Comparison of ENCODE assay signal across 13 cellular contexts in genomic region chr6:151071295-151071694, GRCh38.
A peak's percentile ranks its signal among the peaks of the same experiment; 100 is the strongest.
DNase-seq lines count a peak whose midpoint lies in the region; ATAC-seq and TF ChIP-seq lines count a peak whose summit lies in the region.
"Had no signal": no experiment of that assay in that cellular context is flagged by ENCODE, and none has a peak within 500 bp of the region (broad histone marks: within the 10 kb centered on the region; RNA-seq: fewer than 3 reads in every experiment).

No MANE protein-coding gene starts in this region.

- H3K27ac Mint-ChIP-seq in activated CD4-positive, alpha-beta T cell treated with anti-CD3 and anti-CD28 coated beads, Interleukin-2, amount 10 ng/mL, durations not matched to agents 24 days and 14 days = no peak overlapping the region

- H3K4me1 Mint-ChIP-seq in activated CD4-positive, alpha-beta T cell treated with anti-CD3 and anti-CD28 coated beads, Interleukin-2, amount 10 ng/mL, durations not matched to agents 24 days and 14 days = no peaks in the 10 kb centered on the region

- ATAC-seq in HG03108 (IDR thresholded peaks at IDR 0.05; ENCODE audit: unreplicated experiment) = no peak

- intact Hi-C loops in activated CD4-positive, alpha-beta T cell treated with anti-CD3 and anti-CD28 coated beads, Interleukin-2, amount 10 ng/mL, durations not matched to agents 24 days and 14 days (cut with micrococcal nuclease) = no loop called here
- intact Hi-C loops in colonic mucosa (cut with DNase I) = no loop called here

- no peaks in the 10 kb centered on the region for H3K27me3 ChIP-seq in cardiac muscle cell
- H3K27me3 ChIP-seq in colonic mucosa = no peaks in the 10 kb centered on the region

- DNase-seq in COLO829 (ENCODE audit: low spot score) (peak; percentile 80), cardiac muscle cell (ENCODE audit: low read depth in 1 of 2, low spot score in 1 of 2) (peak; percentile 84 to 89), pulmonary artery endothelial cell (ENCODE audit: low read depth, low spot score) (peak; percentile 55), colonic mucosa (no peak), Ammon's horn (ENCODE audit: low spot score) (no peak)
- DNase-seq in activated CD4-positive, alpha-beta T cell treated with anti-CD3 and anti-CD28 coated beads, Interleukin-2, amount 10 ng/mL, durations not matched to agents 24 days and 14 days = no peak
- DNase-seq: anterior cingulate cortex; COR-L47; NCI-H526; stimulated activated CD4-positive, alpha-beta T cell treated with anti-CD3 and anti-CD28 coated beads, Interleukin-4, amount 100 ng/mL, for 24 hours had no signal

- no peak for TF ChIP-seq CTCF in WI38 (IDR thresholded peaks at IDR 0.05; ENCODE audit: low read depth, low read length)
- TF ChIP-seq CTCF in cardiac muscle cell (IDR thresholded peaks at IDR 0.05; ENCODE audit: low read depth, low read length) = no peak
- TF ChIP-seq CTCF in colonic mucosa (IDR thresholded peaks at IDR 0.05) = no peak

- no peaks in the 10 kb centered on the region for H3K36me3 ChIP-seq in cardiac muscle cell
- H3K36me3 ChIP-seq in colonic mucosa = no peaks in the 10 kb centered on the region

- H3K27ac ChIP-seq in cardiac muscle cell (peak overlapping the region; percentile 86), colonic mucosa (no peak overlapping the region)
- H3K27ac ChIP-seq: VCaP had no signal

- no peak overlapping the region for H3K4me3 Mint-ChIP-seq in activated CD4-positive, alpha-beta T cell treated with anti-CD3 and anti-CD28 coated beads, Interleukin-2, amount 10 ng/mL, durations not matched to agents 24 days and 14 days

- no peak overlapping the region for H3K9ac ChIP-seq in colonic mucosa (ENCODE audit: low read depth in 2 of 2, low read length in 2 of 2)

- H3K9me3 ChIP-seq in cardiac muscle cell (ENCODE audit: low read depth) (no peaks in the 10 kb centered on the region), colonic mucosa (no peaks in the 10 kb centered on the region)

- no peaks in the 10 kb centered on the region for H3K27me3 Mint-ChIP-seq in activated CD4-positive, alpha-beta T cell treated with anti-CD3 and anti-CD28 coated beads, Interleukin-2, amount 10 ng/mL, durations not matched to agents 24 days and 14 days

- peaks cover 29% of the 10 kb centered on the region for H3K36me3 Mint-ChIP-seq in activated CD4-positive, alpha-beta T cell treated with anti-CD3 and anti-CD28 coated beads, Interleukin-2, amount 10 ng/mL, durations not matched to agents 24 days and 14 days (ENCODE audit: low read depth)

- H3K4me1 ChIP-seq in cardiac muscle cell (ENCODE audit: low read depth) (peaks cover 22% of the 10 kb centered on the region), colonic mucosa (no peaks in the 10 kb centered on the region)

- H3K4me3 ChIP-seq in WI38 (ENCODE audit: low read depth, low read length) = peak overlapping the region; percentile 31
- H3K4me3 ChIP-seq in cardiac muscle cell = no peak overlapping the region
- H3K4me3 ChIP-seq in colonic mucosa = no peak overlapping the region

- H3K9me3 Mint-ChIP-seq in activated CD4-positive, alpha-beta T cell treated with anti-CD3 and anti-CD28 coated beads, Interleukin-2, amount 10 ng/mL, durations not matched to agents 24 days and 14 days = no peaks in the 10 kb centered on the region

Comparison
In these comparisons a context has a peak if more than half of its experiments do, and no peak if none do; other contexts are left out.
1. DNase-seq: peak in COLO829 (single experiment), cardiac muscle cell (2 of 2) and pulmonary artery endothelial cell (single experiment); none in activated CD4-positive, alpha-beta T cell treated with anti-CD3 and anti-CD28 coated beads, Interleukin-2, amount 10 ng/mL, durations not matched to agents 24 days and 14 days (single experiment), colonic mucosa (single experiment) and Ammon's horn (single experiment).